12 cellular contexts compared by ENCODE assay signal in genomic region chr11:132177106-132177505, GRCh38.
DNase-seq lines count a peak whose midpoint lies in the region; ATAC-seq and TF ChIP-seq lines count a peak whose summit lies in the region.
"Had no signal": no experiment of that assay in that cellular context is flagged by ENCODE, and none has a peak within 500 bp of the region (broad histone marks: within the 10 kb centered on the region; RNA-seq: fewer than 3 reads in every experiment).

No MANE protein-coding gene starts in this region.

- DNase-seq in RWPE2 (ENCODE audit: low spot score): no peak
- DNase-seq in fibroblast of lung (ENCODE audit: low read depth in 2 of 2): peak; percentile 57 to 72
- DNase-seq in progenitor cell of endocrine pancreas (ENCODE audit: low spot score, unreplicated experiment): peak; percentile 23
- DNase-seq in adrenal gland: no peak
- no peak for DNase-seq in DMS79 (lab: John Stamatoyannopoulos, UW)
- no peak for DNase-seq in cerebellar cortex (ENCODE audit: low spot score)
- DNase-seq: NK-92 treated with Interleukin-12 subunit alpha and Interleukin-12 subunit beta, amount 100 ng/mL, for 24 hours had no signal

- POLR2A ChIA-PET in HEK293 (lab: Yijun Ruan, JAX): no interaction called here

- no peak overlapping the region for H3K27ac ChIP-seq in HEK293 (ENCODE audit: extremely low read depth, low read depth, low read length)
- no peak overlapping the region for H3K27ac ChIP-seq in RWPE2 (ENCODE audit: poor library complexity, severe bottlenecking)
- H3K27ac ChIP-seq in fibroblast of lung (ENCODE audit: insufficient read depth, low read length): no peak overlapping the region
- no peak overlapping the region for H3K27ac ChIP-seq in adrenal gland
- H3K27ac ChIP-seq: KMS-11, parathyroid adenoma had no signal

- H4K20me1 ChIP-seq in fibroblast of lung (ENCODE audit: control insufficient read depth, extremely low read depth, insufficient read depth, low read length): no peaks in the 10 kb centered on the region

- no peak for TF ChIP-seq POLR2A in adrenal gland (IDR thresholded peaks at IDR 0.05)

- no peaks in the 10 kb centered on the region for H3K9me3 Mint-ChIP-seq in progenitor cell of endocrine pancreas (ENCODE audit: low read depth)

- no peaks in the 10 kb centered on the region for H3K4me1 Mint-ChIP-seq in progenitor cell of endocrine pancreas (ENCODE audit: low read depth)

- no peaks in the 10 kb centered on the region for H3K4me1 ChIP-seq in HEK293 (ENCODE audit: control insufficient read depth, insufficient read depth, low read length)
- H3K4me1 ChIP-seq in RWPE2 (ENCODE audit: insufficient read depth, poor library complexity, severe bottlenecking): no peaks in the 10 kb centered on the region
- no peaks in the 10 kb centered on the region for H3K4me1 ChIP-seq in fibroblast of lung (ENCODE audit: control insufficient read depth, extremely low read depth, insufficient read depth, low read length)
- H3K4me1 ChIP-seq in adrenal gland (replicated peaks in 1 of 2): no peaks in the 10 kb centered on the region
- H3K4me1 ChIP-seq: parathyroid adenoma had no signal

- no peak overlapping the region for H3K4me3 Mint-ChIP-seq in progenitor cell of endocrine pancreas (ENCODE audit: low read depth)

- H3K36me3 ChIP-seq in HEK293 (ENCODE audit: control insufficient read depth in 2 of 2, insufficient read depth in 1 of 2, low read length in 2 of 2) (no peaks in the 10 kb centered on the region), RWPE2 (ENCODE audit: low read depth) (no peaks in the 10 kb centered on the region), fibroblast of lung (ENCODE audit: control insufficient read depth, insufficient read depth, low read length) (no peaks in the 10 kb centered on the region), adrenal gland (replicated peaks in 1 of 2) (no peaks in the 10 kb centered on the region)

- H3K27me3 ChIP-seq in RWPE2 (ENCODE audit: insufficient read depth, poor library complexity, severe bottlenecking) (no peaks in the 10 kb centered on the region), fibroblast of lung (ENCODE audit: control insufficient read depth, insufficient read depth, low read length) (no peaks in the 10 kb centered on the region), adrenal gland (no peaks in the 10 kb centered on the region)

- H3K79me2 ChIP-seq in fibroblast of lung (ENCODE audit: control insufficient read depth, insufficient read depth, low read length): no peaks in the 10 kb centered on the region
- H3K79me2 ChIP-seq: parathyroid adenoma had no signal

- 0 out of 3 replicates have a peak, but pooled peaks have one; percentile 45 for ATAC-seq in RWPE2 (ENCODE audit: low read depth)
- ATAC-seq in GM21619 (IDR thresholded peaks at IDR 0.05; ENCODE audit: unreplicated experiment): no peak
- ATAC-seq: activated CD4-positive, CD25-positive, alpha-beta regulatory T cell treated with anti-CD3 and anti-CD28 coated beads, Interleukin-2, amount 50 U/mL, for 24 hours had no signal

- TF ChIP-seq CTCF in HEK293 (tag by site-specific recombination; IDR thresholded peaks at IDR 0.05) (no peak), RWPE2 (IDR thresholded peaks at IDR 0.05; ENCODE audit: poor library complexity, severe bottlenecking) (no peak), fibroblast of lung (conservative IDR thresholded peaks at IDR 0.05 in 1 of 2, IDR thresholded peaks at IDR 0.05 in 1 of 2; ENCODE audit: low read depth in 1 of 2, low read length in 2 of 2) (no peak), progenitor cell of endocrine pancreas (IDR thresholded peaks at IDR 0.05; ENCODE audit: unreplicated experiment) (no peak), adrenal gland (IDR thresholded peaks at IDR 0.05) (no peak)

- no peak overlapping the region for H3K9ac ChIP-seq in fibroblast of lung (ENCODE audit: insufficient read depth, low read length)
- H3K9ac ChIP-seq: KMS-11, parathyroid adenoma had no signal

- H3K27me3 Mint-ChIP-seq in progenitor cell of endocrine pancreas: peaks cover 42% of the 10 kb centered on the region

- 5 to 12% (median 9%) methylated on average over 1 of the region's 1 CpG for WGBS in adrenal gland, 4 donors

- no peak overlapping the region for H2AFZ ChIP-seq in fibroblast of lung (ENCODE audit: low read length)
- H2AFZ ChIP-seq: parathyroid adenoma had no signal

- CTCF ChIA-PET in HEK293 (lab: Yijun Ruan, JAX): interaction anchor here (0.6 kb wide), 1 partner anchor 79 kb away, joined by 3 read pairs; no protein-coding TSS in a partner anchor

- intact Hi-C loops in adrenal gland (cut with DNase I): no loop called here

- H3K4me3 ChIP-seq in HEK293 (ENCODE audit: low read depth, low read length) (no peak overlapping the region), RWPE2 (ENCODE audit: severe bottlenecking) (no peak overlapping the region), fibroblast of lung (replicated peaks in 1 of 4; ENCODE audit: control extremely low read depth in 1 of 4, insufficient read depth in 1 of 4, low read depth in 3 of 4, low read length in 4 of 4) (no peak overlapping the region), adrenal gland (no peak overlapping the region)

- H3K36me3 Mint-ChIP-seq in progenitor cell of endocrine pancreas (ENCODE audit: insufficient read depth): no peaks in the 10 kb centered on the region

- H3K9me3 ChIP-seq in HEK293 (ENCODE audit: control insufficient read depth, insufficient read depth, low read depth, low read length) (no peaks in the 10 kb centered on the region), RWPE2 (ENCODE audit: severe bottlenecking) (no peaks in the 10 kb centered on the region), fibroblast of lung (ENCODE audit: control insufficient read depth, insufficient read depth, low read depth, low read length) (no peaks in the 10 kb centered on the region), adrenal gland (replicated peaks in 1 of 3) (no peaks in the 10 kb centered on the region)

- no peak overlapping the region for H3K4me2 ChIP-seq in fibroblast of lung (ENCODE audit: extremely low read depth, insufficient read depth, low read length)
- H3K4me2 ChIP-seq: KMS-11 had no signal

- no peak overlapping the region for H3K27ac Mint-ChIP-seq in progenitor cell of endocrine pancreas

TF ChIP-seq in HEK293, 187 proteins besides CTCF, POLR2A, EP300 and RAD21:
- TF ChIP-seq ZNF324 (tag by site-specific recombination; IDR thresholded peaks at IDR 0.05): no peak
- peak; percentile 77 for TF ChIP-seq REST (tag by site-specific recombination; IDR thresholded peaks at IDR 0.05)

Comparison
In these comparisons a context has a peak if more than half of its experiments do, and no peak if none do; other contexts are left out.
1. DNase-seq: peak in fibroblast of lung (2 of 2) and progenitor cell of endocrine pancreas (single experiment); none in RWPE2 (single experiment), adrenal gland (0 of 7), DMS79 (single experiment) and cerebellar cortex (single experiment).